In genomic region chr3:30502742-30503073, GRCh38 we compare ENCODE assay signal across 8 cellular contexts.
DNase-seq lines count a peak whose midpoint lies in the region; ATAC-seq and TF ChIP-seq lines count a peak whose summit lies in the region.

No MANE protein-coding gene starts in this region.

- peak; percentile 35 for ATAC-seq in GM21367 (IDR thresholded peaks at IDR 0.05; ENCODE audit: unreplicated experiment)
- ATAC-seq in HG03378 (IDR thresholded peaks at IDR 0.05; ENCODE audit: unreplicated experiment), result peak; percentile 47

- DNase-seq in ELR (ENCODE audit: low read depth) (peak; percentile 84), fibroblast of the aortic adventitia (ENCODE audit: low read depth) (peak; percentile 55), mucosa of gallbladder (ENCODE audit: low spot score) (no peak), NCI-H526 treated with DMSO at 0.1 percent for 48 hours (lab: John Stamatoyannopoulos, UW) (no peak), NCI-H1417 (lab: John Stamatoyannopoulos, UW) (no peak), GF-D8 (lab: John Stamatoyannopoulos, UW) (no peak)

- no peak overlapping the region for H3K4me3 ChIP-seq in fibroblast of the aortic adventitia (ENCODE audit: low read depth, low read length)

- TF ChIP-seq CTCF in fibroblast of the aortic adventitia (IDR thresholded peaks at IDR 0.05; ENCODE audit: insufficient read depth, low read length), result no peak

Comparison
In these comparisons a context has a peak if more than half of its experiments do, and no peak if none do; other contexts are left out.
1. DNase-seq: peak in ELR (single experiment) and fibroblast of the aortic adventitia (single experiment); none in mucosa of gallbladder (single experiment), NCI-H526 treated with DMSO at 0.1 percent for 48 hours (single experiment), NCI-H1417 (0 of 3) and GF-D8 (single experiment).